In the genomic region with DNA sequence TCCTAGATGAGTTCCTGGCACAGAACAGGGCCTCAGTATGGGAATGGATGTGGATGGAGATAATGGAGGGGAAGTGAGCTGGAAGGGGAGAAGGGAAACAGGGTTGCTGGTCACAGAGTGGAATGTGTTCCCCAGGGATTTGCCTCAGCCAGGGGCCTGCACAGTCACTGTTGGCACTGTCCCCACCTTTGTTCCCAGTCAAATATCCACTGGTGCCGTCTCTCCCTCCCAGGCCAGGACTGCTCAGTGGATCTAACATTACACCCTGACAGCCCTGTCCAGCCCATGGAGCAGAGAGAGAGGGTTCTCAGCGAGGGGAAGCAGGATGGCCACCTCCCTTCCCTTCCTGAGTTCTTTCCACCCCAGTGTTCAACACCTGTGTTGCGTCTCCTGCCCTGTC, we compare ENCODE assay signal across 10 cellular contexts. TPM values are rescaled to one million over a fixed set of nuclear protein-coding genes. Genes with fewer than 3 reads are reported as not detected.
DNase-seq lines count a peak whose midpoint lies in the region; ATAC-seq and TF ChIP-seq lines count a peak whose summit lies in the region.
"Had no signal": no experiment of that assay in that cellular context is flagged by ENCODE, and none has a peak within 500 bp of the region (broad histone marks: within the 10 kb centered on the region; RNA-seq: fewer than 3 reads in every experiment).

No MANE protein-coding gene starts in this region.

- H3K27me3 Mint-ChIP-seq in activated T-cell treated with anti-CD3 and anti-CD28 coated beads, Interleukin-2, amount 50 U/mL, for 72 hours (ENCODE audit: low read depth): no peaks in the 10 kb centered on the region

- no peak for ATAC-seq in activated T-cell treated with anti-CD3 and anti-CD28 coated beads, Interleukin-2, amount 50 U/mL, for 72 hours (replicated peaks in 1 of 2)
- peak; percentile 3 for ATAC-seq in body of pancreas
- ATAC-seq in HG03460 (IDR thresholded peaks at IDR 0.05; ENCODE audit: unreplicated experiment): no peak

- H3K27ac Mint-ChIP-seq in activated T-cell treated with anti-CD3 and anti-CD28 coated beads, Interleukin-2, amount 50 U/mL, for 72 hours: no peak overlapping the region

- intact Hi-C loops in body of pancreas (cut with DNase I) (no loop called here), tibial artery (cut with DNase I; ENCODE audit: low total_unique reads) (loop anchor here (10.0 kb wide), 1 partner anchor 100 kb away; a partner anchor contains a TSS)

- peak overlapping the region; percentile 85 to 89 for H3K4me3 Mint-ChIP-seq in activated T-cell treated with anti-CD3 and anti-CD28 coated beads, Interleukin-2, amount 50 U/mL, for 72 hours

- 59 to 75% methylated on average over 3 of the region's 3 CpGs for WGBS in body of pancreas, 2 donors

- H3K4me1 Mint-ChIP-seq in activated T-cell treated with anti-CD3 and anti-CD28 coated beads, Interleukin-2, amount 50 U/mL, for 72 hours (ENCODE audit: low read depth): peaks cover 72% of the 10 kb centered on the region

- no peaks in the 10 kb centered on the region for H3K9me3 Mint-ChIP-seq in activated T-cell treated with anti-CD3 and anti-CD28 coated beads, Interleukin-2, amount 50 U/mL, for 72 hours

- H3K9me3 ChIP-seq in body of pancreas (no peaks in the 10 kb centered on the region), tibial artery (no peaks in the 10 kb centered on the region)
- H3K9me3 ChIP-seq: HAP-1 had no signal

- no peak for DNase-seq in activated T-cell treated with anti-CD3 and anti-CD28 coated beads, Interleukin-2, amount 50 U/mL, for 72 hours
- DNase-seq in activated T-cell treated with anti-CD3 and anti-CD28 coated beads for 4 hours: no peak
- peak; percentile 34 to 53 (median 36) for DNase-seq in body of pancreas
- peak; percentile 26 for DNase-seq in left kidney (ENCODE audit: low read depth, low spot score)
- peak; percentile 38 to 67 for DNase-seq in tibial artery
- DNase-seq in GM13976 (ENCODE audit: low spot score): no peak
- DNase-seq in activated CD8-positive, alpha-beta memory T cell treated with anti-CD3 and anti-CD28 coated beads for 24 hours: no peak
- DNase-seq: effector CD8-positive, alpha-beta T cell had no signal

- H3K27ac ChIP-seq in body of pancreas (peak overlapping the region in 3 of 4 donors; percentile 91 to 96 (median 92)), tibial artery (peak overlapping the region in 1 of 2 donors; percentile 94)

- peaks cover 5 to 8% of the 10 kb centered on the region in 2 donors for H3K36me3 Mint-ChIP-seq in activated T-cell treated with anti-CD3 and anti-CD28 coated beads, Interleukin-2, amount 50 U/mL, for 72 hours (ENCODE audit: insufficient read depth in 2 of 2)

- H3K27me3 ChIP-seq in body of pancreas (no peaks in the 10 kb centered on the region), tibial artery (no peaks in the 10 kb centered on the region)

- in situ Hi-C loops in GM13976 (cut with MboI; ENCODE audit: low sequenced_read_pairs, unreplicated experiment): loop anchor here (25.0 kb wide), 1 partner anchor 857 kb away; a partner anchor contains a TSS

- H3K4me1 ChIP-seq in body of pancreas: peaks cover 46% of the 10 kb centered on the region
- H3K4me1 ChIP-seq in tibial artery: peaks cover 0 to 55% (median 44%) of the 10 kb centered on the region in 4 donors

- TF ChIP-seq CTCF in body of pancreas (IDR thresholded peaks at IDR 0.05): no peak
- no peak for TF ChIP-seq CTCF in tibial artery (IDR thresholded peaks at IDR 0.05)
- no peak for TF ChIP-seq CTCF in GM13976 (IDR thresholded peaks at IDR 0.05; ENCODE audit: borderline replicate concordance, control extremely low read depth, extremely low read depth, insufficient read depth, missing control alignments)

- TF ChIP-seq POLR2A in body of pancreas (IDR thresholded peaks at IDR 0.05): no peak

- no peak overlapping the region for H3K4me3 ChIP-seq in body of pancreas
- no peak overlapping the region for H3K4me3 ChIP-seq in tibial artery
- H3K4me3 ChIP-seq: HAP-1 had no signal

- H3K36me3 ChIP-seq in body of pancreas (replicated peaks in 1 of 2; ENCODE audit: insufficient read depth in 1 of 2, low read depth in 2 of 2) (no peaks in the 10 kb centered on the region), tibial artery (no peaks in the 10 kb centered on the region)
- H3K36me3 ChIP-seq: HAP-1 had no signal

RNA-seq across cellular contexts. Expression of a gene that starts 1.5 kb away (rescaled TPM):
- total RNA-seq in activated T-cell treated with anti-CD3 and anti-CD28 coated beads, Interleukin-2, amount 50 U/mL, for 72 hours: 10 to 100 TPM; 68.7 to 71.9 TPM
- 10 to 100 TPM; 32.7 to 42.5 TPM for total RNA-seq in body of pancreas

RNA-seq across cellular contexts. Expression of a gene that starts 39.1 kb away (rescaled TPM):
- total RNA-seq in activated T-cell treated with anti-CD3 and anti-CD28 coated beads, Interleukin-2, amount 50 U/mL, for 72 hours: 1 to 10 TPM; 2.4 to 4.3 TPM
- 100 to 1,000 TPM; 343 to 463 TPM for total RNA-seq in body of pancreas

Comparison
In these comparisons a context has a peak if more than half of its experiments do, and no peak if none do; other contexts are left out.
1. DNase-seq: peak in body of pancreas (4 of 4), left kidney (single experiment) and tibial artery (2 of 2); none in activated T-cell treated with anti-CD3 and anti-CD28 coated beads, Interleukin-2, amount 50 U/mL, for 72 hours (0 of 2), activated T-cell treated with anti-CD3 and anti-CD28 coated beads for 4 hours (single experiment), GM13976 (single experiment) and activated CD8-positive, alpha-beta memory T cell treated with anti-CD3 and anti-CD28 coated beads for 24 hours (single experiment).
2. RNA of a gene that starts 39.1 kb away (total RNA-seq): 343 to 463 TPM in body of pancreas; 2.4 to 4.3 TPM in activated T-cell treated with anti-CD3 and anti-CD28 coated beads, Interleukin-2, amount 50 U/mL, for 72 hours; every median in the first group is over 10 times any median in the second.